ENCODE assay signal across 10 cellular contexts in the genomic region with DNA sequence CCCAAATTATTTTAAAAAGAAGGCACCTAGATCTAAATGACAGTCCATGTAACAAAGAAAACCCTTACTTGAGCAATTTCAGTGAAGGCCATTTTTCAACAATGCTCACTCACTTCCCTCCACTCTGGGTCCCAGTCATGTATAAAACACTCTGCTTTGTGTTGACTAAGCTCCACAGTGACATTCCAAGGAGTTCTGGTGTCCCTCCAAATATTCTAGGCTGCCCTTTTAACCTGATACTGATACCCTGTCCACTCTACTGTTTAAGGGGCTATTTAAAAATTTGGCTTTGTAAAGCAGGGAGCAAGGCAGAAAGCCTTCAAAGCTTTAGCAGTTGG.
DNase-seq lines count a peak whose midpoint lies in the region; ATAC-seq and TF ChIP-seq lines count a peak whose summit lies in the region.
"Had no signal": no experiment of that assay in that cellular context is flagged by ENCODE, and none has a peak within 500 bp of the region (broad histone marks: within the 10 kb centered on the region; RNA-seq: fewer than 3 reads in every experiment).

No MANE protein-coding gene starts in this region.

- H3K4me3 ChIP-seq in PC-3 (ENCODE audit: low read length) (no peak overlapping the region), lower lobe of right lung (no peak overlapping the region)

- H3K9me2 ChIP-seq in PC-3 (replicated peaks; ENCODE audit: low read length) = no peaks in the 10 kb centered on the region

- H3K79me2 ChIP-seq in PC-3 (ENCODE audit: low read length) = peaks cover 12% of the 10 kb centered on the region

- CTCF ChIA-PET in PC-3 (lab: Charles Lee) = interaction anchor here (0.6 to 1.9 kb wide), 10 partner anchors 44 to 227 kb away, joined by 3 to 26 read pairs (median 4); partner anchors contain the start of gene GADD45A

- H4K20me1 ChIP-seq in PC-3 (ENCODE audit: low read length) = no peaks in the 10 kb centered on the region

- H3K9me3 ChIP-seq in PC-3 (ENCODE audit: low read length) = no peaks in the 10 kb centered on the region
- H3K9me3 ChIP-seq in lower lobe of right lung = no peaks in the 10 kb centered on the region

- H3K4me1 Mint-ChIP-seq in activated T-helper 2 cell treated with anti-CD3 and anti-CD28 coated beads, Interferon-gamma antibody, Interleukin-2, Interleukin-4, amounts not matched to agents 10 μg/mL and 5 μg/mL and 100 μg/mL, durations not matched to agents 14 hours and 24 hours and 36 hours (ENCODE audit: low read depth) = peaks cover 4% of the 10 kb centered on the region

- H3K4me1 ChIP-seq in PC-3 (ENCODE audit: insufficient read depth, low read length) (peaks cover 37% of the 10 kb centered on the region), lower lobe of right lung (peaks cover 17% of the 10 kb centered on the region)

- H2AFZ ChIP-seq in PC-3 (ENCODE audit: low read length) = no peak overlapping the region

- H3K27me3 Mint-ChIP-seq in activated T-helper 2 cell treated with anti-CD3 and anti-CD28 coated beads, Interferon-gamma antibody, Interleukin-2, Interleukin-4, amounts not matched to agents 10 μg/mL and 5 μg/mL and 100 μg/mL, durations not matched to agents 14 hours and 24 hours and 36 hours (ENCODE audit: low read depth) = peaks cover 24% of the 10 kb centered on the region

- intact Hi-C loops in PC-3 (cut with micrococcal nuclease) = loop anchor here (1.0 to 10.0 kb wide), 5 partner anchors 73 to 224 kb away; no protein-coding TSS in a partner anchor
- intact Hi-C loops in lower lobe of right lung (cut with DNase I) = loop anchor here (10.0 kb wide), 2 partner anchors 195 to 225 kb away; no protein-coding TSS in a partner anchor
- intact Hi-C loops in activated T-helper 2 cell treated with anti-CD3 and anti-CD28 coated beads, Interferon-gamma antibody, Interleukin-2, Interleukin-4, amounts not matched to agents 10 μg/mL and 5 μg/mL and 100 μg/mL, durations not matched to agents 14 hours and 24 hours and 36 hours (cut with micrococcal nuclease) = loop anchor here (1.0 to 2.0 kb wide), 3 partner anchors 73 to 227 kb away; no protein-coding TSS in a partner anchor

- peak; percentile 27 for ATAC-seq in GM18505 (IDR thresholded peaks at IDR 0.05; ENCODE audit: unreplicated experiment)
- peak; percentile 21 for ATAC-seq in HG02623 (IDR thresholded peaks at IDR 0.05; ENCODE audit: unreplicated experiment)
- peak; percentile 18 for ATAC-seq in PC-3
- peak; percentile 34 to 40 for ATAC-seq in lower lobe of right lung

- no peaks in the 10 kb centered on the region for H3K36me3 Mint-ChIP-seq in activated T-helper 2 cell treated with anti-CD3 and anti-CD28 coated beads, Interferon-gamma antibody, Interleukin-2, Interleukin-4, amounts not matched to agents 10 μg/mL and 5 μg/mL and 100 μg/mL, durations not matched to agents 14 hours and 24 hours and 36 hours (ENCODE audit: low read depth)
- H3K36me3 Mint-ChIP-seq: activated naive CD4-positive, alpha-beta T cell treated with anti-CD3 and anti-CD28 coated beads, Interleukin-2, amount 50 U/mL, for 24 hours had no signal

- H3K27me3 ChIP-seq in PC-3 (ENCODE audit: low read length) (no peaks in the 10 kb centered on the region), lower lobe of right lung (ENCODE audit: low read depth) (no peaks in the 10 kb centered on the region)

- no peak overlapping the region for H3K4me3 Mint-ChIP-seq in activated T-helper 2 cell treated with anti-CD3 and anti-CD28 coated beads, Interferon-gamma antibody, Interleukin-2, Interleukin-4, amounts not matched to agents 10 μg/mL and 5 μg/mL and 100 μg/mL, durations not matched to agents 14 hours and 24 hours and 36 hours (ENCODE audit: low read depth)
- H3K4me3 Mint-ChIP-seq: activated naive CD4-positive, alpha-beta T cell treated with anti-CD3 and anti-CD28 coated beads, Interleukin-2, amount 50 U/mL, for 24 hours had no signal

- no peak for TF ChIP-seq POLR2A in GM18505 (IDR thresholded peaks at IDR 0.05; ENCODE audit: borderline replicate concordance, extremely low read depth, insufficient read depth, insufficient read length)

- no peak overlapping the region; the same call in 1 of the 2 replicates for H3K4me2 ChIP-seq in PC-3 (ENCODE audit: low read length)

- no peaks in the 10 kb centered on the region for H3K9me3 Mint-ChIP-seq in activated T-helper 2 cell treated with anti-CD3 and anti-CD28 coated beads, Interferon-gamma antibody, Interleukin-2, Interleukin-4, amounts not matched to agents 10 μg/mL and 5 μg/mL and 100 μg/mL, durations not matched to agents 14 hours and 24 hours and 36 hours
- H3K9me3 Mint-ChIP-seq: activated naive CD4-positive, alpha-beta T cell treated with anti-CD3 and anti-CD28 coated beads, Interleukin-2, amount 50 U/mL, for 24 hours had no signal

- H3F3A ChIP-seq in PC-3 (ENCODE audit: low read length, unreplicated experiment) = no peaks in the 10 kb centered on the region

- no peak overlapping the region for H3K27ac Mint-ChIP-seq in activated T-helper 2 cell treated with anti-CD3 and anti-CD28 coated beads, Interferon-gamma antibody, Interleukin-2, Interleukin-4, amounts not matched to agents 10 μg/mL and 5 μg/mL and 100 μg/mL, durations not matched to agents 14 hours and 24 hours and 36 hours
- H3K27ac Mint-ChIP-seq: activated naive CD4-positive, alpha-beta T cell treated with anti-CD3 and anti-CD28 coated beads, Interleukin-2, amount 50 U/mL, for 24 hours had no signal

- DNase-seq in PC-3 (peak; percentile 16), lower lobe of right lung (no peak), 8988T (no peak), NCI-H2081 (lab: John Stamatoyannopoulos, UW) (no peak), GM10266 (ENCODE audit: extremely low spot score) (no peak)
- no peak for DNase-seq in activated T-helper 2 cell treated with anti-CD3 and anti-CD28 coated beads, Interferon-gamma antibody, Interleukin-2, Interleukin-4, amounts not matched to agents 10 μg/mL and 5 μg/mL and 100 μg/mL, durations not matched to agents 14 hours and 24 hours and 36 hours (ENCODE audit: low spot score)
- DNase-seq: NCI-H446 treated with DMSO at 0.1 percent for 48 hours had no signal

- POLR2A ChIA-PET in PC-3 (lab: Charles Lee; ENCODE audit: unreplicated experiment) = interaction anchor here (0.6 to 1.7 kb wide), 6 partner anchors 65 to 198 kb away, joined by 4 to 20 read pairs (median 7); partner anchors contain the start of gene GADD45A

- TF ChIP-seq CTCF in PC-3 (conservative IDR thresholded peaks at IDR 0.05; ENCODE audit: low read depth, low read length) (no peak), lower lobe of right lung (IDR thresholded peaks at IDR 0.05) (no peak), GM10266 (IDR thresholded peaks at IDR 0.05; ENCODE audit: control insufficient read depth, insufficient read depth, low read depth, missing control alignments) (no peak)

- H3K9ac ChIP-seq in PC-3 (ENCODE audit: low read length) = no peak overlapping the region

- H3K27ac ChIP-seq in PC-3 (ENCODE audit: low read length) (peak overlapping the region; percentile 45), lower lobe of right lung (no peak overlapping the region)

- BruUV-seq in PC-3 (replicated peaks; lab: Mats Ljungman, UMichigan) = TSS peak; percentile 16

- H3K36me3 ChIP-seq in PC-3 (ENCODE audit: low read depth, low read length) (no peaks in the 10 kb centered on the region), lower lobe of right lung (no peaks in the 10 kb centered on the region)
